ENCODE assay signal across 8 cellular contexts in the genomic region with DNA sequence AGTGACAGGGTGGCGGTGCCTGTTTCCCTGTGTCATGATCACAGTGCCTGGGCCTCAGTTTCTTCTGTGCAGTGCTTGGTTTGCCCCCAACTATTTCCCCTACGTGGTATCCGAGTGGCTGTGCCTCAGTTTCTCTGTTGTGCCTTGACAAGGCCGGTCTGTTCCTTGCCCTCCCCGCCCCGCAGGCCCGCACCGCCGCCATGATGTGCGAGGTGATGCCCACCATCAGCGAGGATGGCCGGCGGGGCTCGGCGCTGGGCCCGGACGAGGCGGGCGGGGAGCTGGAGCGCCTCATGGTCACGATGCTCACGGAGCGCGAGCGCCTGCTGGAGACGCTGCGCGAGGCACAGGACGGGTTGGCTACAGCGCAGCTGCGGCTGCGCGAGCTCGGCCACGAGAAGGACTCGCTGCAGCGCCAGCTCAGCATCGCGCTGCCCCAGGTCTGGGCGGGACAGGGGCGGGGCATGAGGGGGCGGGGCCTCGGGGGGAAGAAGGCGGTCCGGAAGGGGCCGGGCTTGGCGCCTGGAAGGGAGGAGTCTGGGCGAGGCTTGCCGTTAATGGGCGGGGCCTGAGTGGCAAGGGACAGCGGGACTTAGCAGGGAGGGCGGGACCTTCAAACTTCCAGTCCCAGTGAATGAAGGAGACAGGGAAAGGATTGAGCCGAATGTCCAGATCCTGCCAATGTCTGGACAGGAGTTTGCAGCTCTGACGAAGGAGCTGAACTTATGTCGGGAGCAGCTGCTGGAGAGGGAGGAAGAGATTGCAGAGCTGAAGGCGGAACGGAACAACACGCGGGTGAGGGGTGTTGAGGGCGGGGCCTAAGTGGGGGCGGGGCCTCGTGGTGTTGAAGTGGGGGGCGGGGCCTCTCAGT. TPM values are rescaled to one million over a fixed set of nuclear protein-coding genes. Genes with fewer than 3 reads are reported as not detected.
A peak's percentile ranks its signal among the peaks of the same experiment; 100 is the strongest.
DNase-seq lines count a peak whose midpoint lies in the region; ATAC-seq, FAIRE-seq and TF ChIP-seq lines count a peak whose summit lies in the region.

No MANE protein-coding gene starts in this region.

- peak; percentile 68 for TF ChIP-seq RAD21 in HepG2 (CRISPR knock-in tag; IDR thresholded peaks at IDR 0.05)

- peak; percentile 81 for FAIRE-seq in HepG2 (lab: Jason Lieb, UNC)

- H3K36me3 ChIP-seq in BLaER1: peaks cover 21% of the 10 kb centered on the region
- H3K36me3 ChIP-seq in HepG2 (replicated peaks in 1 of 2; ENCODE audit: control insufficient read depth in 1 of 2, insufficient read depth in 2 of 2, low read length in 2 of 2): no peaks in the 10 kb centered on the region; a peak in 1 of 5 replicates

- H3K4me3 ChIP-seq in BLaER1 (peak overlapping the region; percentile 62), coronary artery (peak overlapping the region; percentile 57), HepG2 (replicated peaks in 1 of 3; ENCODE audit: insufficient read depth in 1 of 3, low read depth in 2 of 3, low read length in 3 of 3) (peak overlapping the region; percentile 49 to 75 (median 58))

- no peaks in the 10 kb centered on the region for H3K27me3 ChIP-seq in BLaER1
- H3K27me3 ChIP-seq in HepG2 (ENCODE audit: control insufficient read depth in 1 of 2, insufficient read depth in 2 of 2, low read length in 2 of 2): no peaks in the 10 kb centered on the region

- in situ Hi-C loops in HepG2 (cut with HindIII; ENCODE audit: extremely low pct_ligation_motif_present, low pct_unique_long_range_greater_than_20kb): no loop called here

- H4K20me1 ChIP-seq in BLaER1 (no peaks in the 10 kb centered on the region), HepG2 (ENCODE audit: insufficient read depth, low read length) (no peaks in the 10 kb centered on the region)

- CTCF ChIA-PET in HepG2 (lab: Yijun Ruan, JAX; ENCODE audit: low intra/inter-chr PET ratio, low total read pairs): no interaction called here

- BruUV-seq in HepG2 (replicated peaks; lab: Mats Ljungman, UMichigan): no TSS peak

- 9% methylated on average over 27 of the region's 63 CpGs for WGBS in HepG2 (ENCODE audit: low lambda C conversion rate)

- H2AFZ ChIP-seq in HepG2 (ENCODE audit: low read length): peak overlapping the region; percentile 99

- peak overlapping the region; percentile 83 for H3K27ac Mint-ChIP-seq in activated CD4-positive, alpha-beta T cell treated with anti-CD3 and anti-CD28 coated beads, Interleukin-2, amount 10 ng/mL, durations not matched to agents 24 days and 14 days

- peak; percentile 17 to 80; a peak in 3 of 4 replicates for TF ChIP-seq POLR2A in HepG2 (IDR thresholded peaks at IDR 0.05; ENCODE audit: insufficient read depth in 1 of 2, low read depth in 2 of 2, low read length in 2 of 2)

- peak; percentile 81 for ATAC-seq in GM19324 (IDR thresholded peaks at IDR 0.05; ENCODE audit: low FRiP score, unreplicated experiment)
- peak; percentile 74 for ATAC-seq in HG03457 (IDR thresholded peaks at IDR 0.05; ENCODE audit: unreplicated experiment)
- ATAC-seq in HepG2: peak; percentile 92

- peak; percentile 86 to 97 for DNase-seq in NCI-H526 (lab: John Stamatoyannopoulos, UW)
- peak; percentile 98 for DNase-seq in activated CD4-positive, alpha-beta T cell treated with anti-CD3 and anti-CD28 coated beads, Interleukin-2, amount 10 ng/mL, durations not matched to agents 24 days and 14 days
- DNase-seq in coronary artery (ENCODE audit: low spot score): peak; percentile 98
- peak; percentile 93 for DNase-seq in HepG2 (ENCODE audit: low spot score)
- peak; percentile 94 for DNase-seq in stimulated activated CD4-positive, alpha-beta T cell treated with anti-CD3 and anti-CD28 coated beads, Interleukin-2, amount 100 ng/mL, for 48 hours

- no peaks in the 10 kb centered on the region for H3K79me2 ChIP-seq in HepG2 (ENCODE audit: insufficient read depth, low read length)

- no peaks in the 10 kb centered on the region for H3K9me3 Mint-ChIP-seq in activated CD4-positive, alpha-beta T cell treated with anti-CD3 and anti-CD28 coated beads, Interleukin-2, amount 10 ng/mL, durations not matched to agents 24 days and 14 days

- peak overlapping the region; percentile 85 for H3K4me2 ChIP-seq in BLaER1
- peak overlapping the region; percentile 99 for H3K4me2 ChIP-seq in HepG2 (ENCODE audit: low read depth, low read length)

- H3K36me3 Mint-ChIP-seq in activated CD4-positive, alpha-beta T cell treated with anti-CD3 and anti-CD28 coated beads, Interleukin-2, amount 10 ng/mL, durations not matched to agents 24 days and 14 days (ENCODE audit: low read depth): no peaks in the 10 kb centered on the region

- H3K9me3 ChIP-seq in BLaER1 (peaks cover 12% of the 10 kb centered on the region), HepG2 (ENCODE audit: low read length) (no peaks in the 10 kb centered on the region)

- peaks cover 8% of the 10 kb centered on the region for H3K4me1 Mint-ChIP-seq in activated CD4-positive, alpha-beta T cell treated with anti-CD3 and anti-CD28 coated beads, Interleukin-2, amount 10 ng/mL, durations not matched to agents 24 days and 14 days

- H3K27ac ChIP-seq in BLaER1 (0 out of 2 replicates have a peak overlapping the region, but pooled peaks have one; percentile 44), coronary artery (peak overlapping the region; percentile 23 to 74), HepG2 (ENCODE audit: extremely low read length, insufficient read depth, low read length) (peak overlapping the region; percentile 72)

- H3K4me3 Mint-ChIP-seq in activated CD4-positive, alpha-beta T cell treated with anti-CD3 and anti-CD28 coated beads, Interleukin-2, amount 10 ng/mL, durations not matched to agents 24 days and 14 days: peak overlapping the region; percentile 84

- peaks cover 21% of the 10 kb centered on the region for H3K4me1 ChIP-seq in BLaER1
- H3K4me1 ChIP-seq in HepG2 (ENCODE audit: insufficient read depth, low read length): peaks cover 49% of the 10 kb centered on the region

- peak overlapping the region; percentile 53; the same call in 1 of the 2 replicates for H3K9ac ChIP-seq in BLaER1
- H3K9ac ChIP-seq in HepG2 (ENCODE audit: insufficient read depth, low read depth, low read length): peak overlapping the region; percentile 44

- 0 out of 4 replicates have a peak, but pooled peaks of 1 of the 2 experiments have one; percentile 4 for TF ChIP-seq EP300 in HepG2 (IDR thresholded peaks at IDR 0.05; ENCODE audit: low read depth in 2 of 2, low read length in 2 of 2)
- TF ChIP-seq EP300 in HepG2 (CRISPR knock-in tag; IDR thresholded peaks at IDR 0.05; ENCODE audit: borderline replicate concordance): peak; percentile 79

- no peak for TF ChIP-seq CTCF in coronary artery (IDR thresholded peaks at IDR 0.05)
- TF ChIP-seq CTCF in HepG2 (CRISPR knock-in tag; IDR thresholded peaks at IDR 0.05): peak; percentile 65

- peaks cover 6% of the 10 kb centered on the region for H3K27me3 Mint-ChIP-seq in activated CD4-positive, alpha-beta T cell treated with anti-CD3 and anti-CD28 coated beads, Interleukin-2, amount 10 ng/mL, durations not matched to agents 24 days and 14 days

- POLR2A ChIA-PET in HepG2 (lab: Yijun Ruan, JAX): interaction anchor here (0.6 to 1.9 kb wide), 15 partner anchors 10 to 419 kb away, joined by 3 to 21 read pairs (median 4); partner anchors contain the start of genes GYS1, HRC, LIN7B and RUVBL2

- intact Hi-C loops in activated CD4-positive, alpha-beta T cell treated with anti-CD3 and anti-CD28 coated beads, Interleukin-2, amount 10 ng/mL, durations not matched to agents 24 days and 14 days (cut with micrococcal nuclease): loop anchor here (1.0 kb wide), 1 partner anchor 9 kb away; the partner anchor contains the start of genes C19orf73 and PPFIA3
- intact Hi-C loops in HepG2 (cut with micrococcal nuclease; ENCODE audit: unreplicated experiment): loop anchor here (5.0 kb wide), 1 partner anchor 69 kb away; no protein-coding TSS in a partner anchor

RNA-seq across cellular contexts. Expression of gene PPFIA3, which starts 8.6 kb away (rescaled TPM):
- 4.5 and 5.0 TPM in 2 replicates for total RNA-seq in activated CD4-positive, alpha-beta T cell treated with anti-CD3 and anti-CD28 coated beads, Interleukin-2, amount 10 ng/mL, durations not matched to agents 24 days and 14 days
- 6.3 and 8.6 TPM in 2 replicates for total RNA-seq in HepG2 (2016; rRNA removed; fragmentation: Illumina TruSeq; extraction: Trizol)
- total RNA-seq in HepG2 (2016; cell fraction: cytosol; rRNA removed; fragmentation: Illumina TruSeq; extraction: Trizol; ENCODE audit: low read depth): 1.9 and 2.7 TPM in 2 replicates
- total RNA-seq in HepG2 (2016; cell fraction: insoluble cytoplasmic fraction; rRNA removed; fragmentation: Illumina TruSeq; extraction: Trizol): 6.5 and 8.9 TPM in 2 replicates
- total RNA-seq in HepG2 (2016; cell fraction: membrane; rRNA removed; fragmentation: Illumina TruSeq; extraction: Trizol): 4.5 and 5.6 TPM in 2 replicates
- 8.1 and 9.0 TPM in 2 replicates for total RNA-seq in HepG2 (2016; cell fraction: nucleus; rRNA removed; fragmentation: Illumina TruSeq; extraction: Trizol)
- polyA plus RNA-seq in HepG2 (2011; rRNA removed): 6.7 and 8.9 TPM in 2 replicates
- 6.0 and 7.5 TPM in 2 replicates for polyA plus RNA-seq in HepG2 (2011; cell fraction: cytosol; rRNA removed)
- 37.0 and 50.3 TPM in 2 replicates for polyA plus RNA-seq in HepG2 (2011; cell fraction: nucleus; rRNA removed)
- 9.4 and 9.5 TPM in 2 replicates for polyA plus RNA-seq in HepG2 (2012)
- polyA plus RNA-seq in HepG2 (2016; cell fraction: cytosol; fragmentation: Illumina TruSeq; extraction: Trizol; ENCODE audit: low read depth): 1.9 and 2.8 TPM in 2 replicates
- 6.2 and 6.5 TPM in 2 replicates for polyA plus RNA-seq in HepG2 (2016; cell fraction: insoluble cytoplasmic fraction; fragmentation: Illumina TruSeq; extraction: Trizol; ENCODE audit: low read depth)
- 3.3 and 4.2 TPM in 2 replicates for polyA plus RNA-seq in HepG2 (2016; cell fraction: membrane; fragmentation: Illumina TruSeq; extraction: Trizol; ENCODE audit: low read depth)
- 21.5 and 24.1 TPM in 2 replicates for polyA plus RNA-seq in HepG2 (2016; cell fraction: nucleus; fragmentation: Illumina TruSeq; extraction: Trizol; ENCODE audit: insufficient read depth, low read depth)
- polyA minus RNA-seq in HepG2 (2011; rRNA and poly(A)+ RNA removed; ENCODE audit: low replicate concordance): 8.5 and 15.8 TPM in 2 replicates
- polyA minus RNA-seq in HepG2 (2011; cell fraction: cytosol; rRNA and poly(A)+ RNA removed): 4.9 and 5.9 TPM in 2 replicates
- polyA minus RNA-seq in HepG2 (2011; cell fraction: nucleus; rRNA and poly(A)+ RNA removed): 13.8 and 16.6 TPM in 2 replicates

RNA-seq across cellular contexts. Expression of gene C19orf73, which starts 9.0 kb away (rescaled TPM):
- total RNA-seq in activated CD4-positive, alpha-beta T cell treated with anti-CD3 and anti-CD28 coated beads, Interleukin-2, amount 10 ng/mL, durations not matched to agents 24 days and 14 days: 2.0 and 2.5 TPM in 2 replicates
- 0.80 and 1.4 TPM in 2 replicates for total RNA-seq in HepG2 (2016; rRNA removed; fragmentation: Illumina TruSeq; extraction: Trizol)
- 1.6 and 3.1 TPM in 2 replicates for total RNA-seq in HepG2 (2016; cell fraction: cytosol; rRNA removed; fragmentation: Illumina TruSeq; extraction: Trizol; ENCODE audit: low read depth)
- total RNA-seq in HepG2 (2016; cell fraction: insoluble cytoplasmic fraction; rRNA removed; fragmentation: Illumina TruSeq; extraction: Trizol): 1.6 and 1.9 TPM in 2 replicates
- 2.1 and 2.4 TPM in 2 replicates for total RNA-seq in HepG2 (2016; cell fraction: membrane; rRNA removed; fragmentation: Illumina TruSeq; extraction: Trizol)
- 0.59 and 0.94 TPM in 2 replicates for total RNA-seq in HepG2 (2016; cell fraction: nucleus; rRNA removed; fragmentation: Illumina TruSeq; extraction: Trizol)
- polyA plus RNA-seq in HepG2 (2011; rRNA removed): 1.5 and 3.0 TPM in 2 replicates
- polyA plus RNA-seq in HepG2 (2011; cell fraction: cytosol; rRNA removed): 2.6 TPM in 2 replicates
- 3.8 and 4.8 TPM in 2 replicates for polyA plus RNA-seq in HepG2 (2011; cell fraction: nucleus; rRNA removed)
- polyA plus RNA-seq in HepG2 (2012): 1.1 and 1.9 TPM in 2 replicates
- polyA plus RNA-seq in HepG2 (2016; cell fraction: cytosol; fragmentation: Illumina TruSeq; extraction: Trizol; ENCODE audit: low read depth): 2.0 and 2.7 TPM in 2 replicates
- polyA plus RNA-seq in HepG2 (2016; cell fraction: insoluble cytoplasmic fraction; fragmentation: Illumina TruSeq; extraction: Trizol; ENCODE audit: low read depth): 1.6 and 2.2 TPM in 2 replicates
- polyA plus RNA-seq in HepG2 (2016; cell fraction: membrane; fragmentation: Illumina TruSeq; extraction: Trizol; ENCODE audit: low read depth): 1.5 and 1.6 TPM in 2 replicates
- 0.74 TPM in 1 of 2 replicates, not detected in the other for polyA plus RNA-seq in HepG2 (2016; cell fraction: nucleus; fragmentation: Illumina TruSeq; extraction: Trizol; ENCODE audit: insufficient read depth, low read depth)
- 1.3 TPM in 2 replicates for polyA minus RNA-seq in HepG2 (2011; rRNA and poly(A)+ RNA removed; ENCODE audit: low replicate concordance)
- 0.89 and 1.2 TPM in 2 replicates for polyA minus RNA-seq in HepG2 (2011; cell fraction: cytosol; rRNA and poly(A)+ RNA removed)
- polyA minus RNA-seq in HepG2 (2011; cell fraction: nucleus; rRNA and poly(A)+ RNA removed): 1.8 and 3.0 TPM in 2 replicates

RNA-seq across cellular contexts. Expression of gene LIN7B, which starts 13.7 kb away (rescaled TPM):
- 5.4 and 6.0 TPM in 2 replicates for total RNA-seq in activated CD4-positive, alpha-beta T cell treated with anti-CD3 and anti-CD28 coated beads, Interleukin-2, amount 10 ng/mL, durations not matched to agents 24 days and 14 days
- 3.5 and 5.3 TPM in 2 replicates for total RNA-seq in HepG2 (2016; rRNA removed; fragmentation: Illumina TruSeq; extraction: Trizol)
- total RNA-seq in HepG2 (2016; cell fraction: cytosol; rRNA removed; fragmentation: Illumina TruSeq; extraction: Trizol; ENCODE audit: low read depth): 5.6 and 7.0 TPM in 2 replicates
- total RNA-seq in HepG2 (2016; cell fraction: insoluble cytoplasmic fraction; rRNA removed; fragmentation: Illumina TruSeq; extraction: Trizol): 2.9 and 5.2 TPM in 2 replicates
- total RNA-seq in HepG2 (2016; cell fraction: membrane; rRNA removed; fragmentation: Illumina TruSeq; extraction: Trizol): 6.4 and 6.9 TPM in 2 replicates
- total RNA-seq in HepG2 (2016; cell fraction: nucleus; rRNA removed; fragmentation: Illumina TruSeq; extraction: Trizol): 3.4 and 4.1 TPM in 2 replicates
- polyA plus RNA-seq in HepG2 (2011; rRNA removed): 7.6 and 8.6 TPM in 2 replicates
- 5.0 and 9.3 TPM in 2 replicates for polyA plus RNA-seq in HepG2 (2011; cell fraction: cytosol; rRNA removed)
- polyA plus RNA-seq in HepG2 (2011; cell fraction: nucleus; rRNA removed): 15.9 and 17.9 TPM in 2 replicates
- 3.9 and 4.2 TPM in 2 replicates for polyA plus RNA-seq in HepG2 (2012)
- polyA plus RNA-seq in HepG2 (2016; cell fraction: cytosol; fragmentation: Illumina TruSeq; extraction: Trizol; ENCODE audit: low read depth): 4.7 and 5.8 TPM in 2 replicates
- 3.3 and 3.7 TPM in 2 replicates for polyA plus RNA-seq in HepG2 (2016; cell fraction: insoluble cytoplasmic fraction; fragmentation: Illumina TruSeq; extraction: Trizol; ENCODE audit: low read depth)
- polyA plus RNA-seq in HepG2 (2016; cell fraction: membrane; fragmentation: Illumina TruSeq; extraction: Trizol; ENCODE audit: low read depth): 2.7 and 6.8 TPM in 2 replicates
- 8.3 and 9.6 TPM in 2 replicates for polyA plus RNA-seq in HepG2 (2016; cell fraction: nucleus; fragmentation: Illumina TruSeq; extraction: Trizol; ENCODE audit: insufficient read depth, low read depth)
- 3.8 and 4.0 TPM in 2 replicates for polyA minus RNA-seq in HepG2 (2011; rRNA and poly(A)+ RNA removed; ENCODE audit: low replicate concordance)
- polyA minus RNA-seq in HepG2 (2011; cell fraction: cytosol; rRNA and poly(A)+ RNA removed): 0.88 and 1.7 TPM in 2 replicates
- 4.9 and 8.3 TPM in 2 replicates for polyA minus RNA-seq in HepG2 (2011; cell fraction: nucleus; rRNA and poly(A)+ RNA removed)

RNA-seq across cellular contexts. Expression of gene HRC, which starts 27.3 kb away (rescaled TPM):
- total RNA-seq in activated CD4-positive, alpha-beta T cell treated with anti-CD3 and anti-CD28 coated beads, Interleukin-2, amount 10 ng/mL, durations not matched to agents 24 days and 14 days: not detected in 2 replicates
- 1.5 and 3.6 TPM in 2 replicates for total RNA-seq in HepG2 (2016; rRNA removed; fragmentation: Illumina TruSeq; extraction: Trizol)
- total RNA-seq in HepG2 (2016; cell fraction: cytosol; rRNA removed; fragmentation: Illumina TruSeq; extraction: Trizol; ENCODE audit: low read depth): 0.18 and 0.20 TPM in 2 replicates
- 1.0 and 4.4 TPM in 2 replicates for total RNA-seq in HepG2 (2016; cell fraction: insoluble cytoplasmic fraction; rRNA removed; fragmentation: Illumina TruSeq; extraction: Trizol)
- 0.24 and 0.46 TPM in 2 replicates for total RNA-seq in HepG2 (2016; cell fraction: membrane; rRNA removed; fragmentation: Illumina TruSeq; extraction: Trizol)
- total RNA-seq in HepG2 (2016; cell fraction: nucleus; rRNA removed; fragmentation: Illumina TruSeq; extraction: Trizol): 2.5 and 3.4 TPM in 2 replicates
- 15.4 and 26.4 TPM in 2 replicates for polyA plus RNA-seq in HepG2 (2011; rRNA removed)
- polyA plus RNA-seq in HepG2 (2011; cell fraction: cytosol; rRNA removed): 13.5 and 21.9 TPM in 2 replicates
- 13.0 and 19.9 TPM in 2 replicates for polyA plus RNA-seq in HepG2 (2011; cell fraction: nucleus; rRNA removed)
- 17.7 and 25.6 TPM in 2 replicates for polyA plus RNA-seq in HepG2 (2012)
- 0.20 and 0.45 TPM in 2 replicates for polyA plus RNA-seq in HepG2 (2016; cell fraction: cytosol; fragmentation: Illumina TruSeq; extraction: Trizol; ENCODE audit: low read depth)
- 1.3 and 2.6 TPM in 2 replicates for polyA plus RNA-seq in HepG2 (2016; cell fraction: insoluble cytoplasmic fraction; fragmentation: Illumina TruSeq; extraction: Trizol; ENCODE audit: low read depth)
- 0.15 and 0.74 TPM in 2 replicates for polyA plus RNA-seq in HepG2 (2016; cell fraction: membrane; fragmentation: Illumina TruSeq; extraction: Trizol; ENCODE audit: low read depth)
- 7.3 and 9.2 TPM in 2 replicates for polyA plus RNA-seq in HepG2 (2016; cell fraction: nucleus; fragmentation: Illumina TruSeq; extraction: Trizol; ENCODE audit: insufficient read depth, low read depth)
- 0.28 and 5.1 TPM in 2 replicates for polyA minus RNA-seq in HepG2 (2011; rRNA and poly(A)+ RNA removed; ENCODE audit: low replicate concordance)
- polyA minus RNA-seq in HepG2 (2011; cell fraction: cytosol; rRNA and poly(A)+ RNA removed): 3.9 and 8.6 TPM in 2 replicates
- 2.2 and 4.6 TPM in 2 replicates for polyA minus RNA-seq in HepG2 (2011; cell fraction: nucleus; rRNA and poly(A)+ RNA removed)

RNA-seq across cellular contexts. Expression of gene TRPM4, which starts 29.7 kb away (rescaled TPM):
- 1.4 and 1.8 TPM in 2 replicates for total RNA-seq in activated CD4-positive, alpha-beta T cell treated with anti-CD3 and anti-CD28 coated beads, Interleukin-2, amount 10 ng/mL, durations not matched to agents 24 days and 14 days
- total RNA-seq in HepG2 (2016; rRNA removed; fragmentation: Illumina TruSeq; extraction: Trizol): 1.7 and 1.9 TPM in 2 replicates
- total RNA-seq in HepG2 (2016; cell fraction: cytosol; rRNA removed; fragmentation: Illumina TruSeq; extraction: Trizol; ENCODE audit: low read depth): 0.91 and 1.1 TPM in 2 replicates
- total RNA-seq in HepG2 (2016; cell fraction: insoluble cytoplasmic fraction; rRNA removed; fragmentation: Illumina TruSeq; extraction: Trizol): 1.2 and 1.5 TPM in 2 replicates
- 1.2 and 1.6 TPM in 2 replicates for total RNA-seq in HepG2 (2016; cell fraction: membrane; rRNA removed; fragmentation: Illumina TruSeq; extraction: Trizol)
- 3.3 and 3.9 TPM in 2 replicates for total RNA-seq in HepG2 (2016; cell fraction: nucleus; rRNA removed; fragmentation: Illumina TruSeq; extraction: Trizol)
- polyA plus RNA-seq in HepG2 (2011; rRNA removed): 4.3 and 6.3 TPM in 2 replicates
- polyA plus RNA-seq in HepG2 (2011; cell fraction: cytosol; rRNA removed): 3.2 and 3.5 TPM in 2 replicates
- 27.5 and 33.2 TPM in 2 replicates for polyA plus RNA-seq in HepG2 (2011; cell fraction: nucleus; rRNA removed)
- 6.3 and 7.5 TPM in 2 replicates for polyA plus RNA-seq in HepG2 (2012)
- 0.50 and 0.69 TPM in 2 replicates for polyA plus RNA-seq in HepG2 (2016; cell fraction: cytosol; fragmentation: Illumina TruSeq; extraction: Trizol; ENCODE audit: low read depth)
- polyA plus RNA-seq in HepG2 (2016; cell fraction: insoluble cytoplasmic fraction; fragmentation: Illumina TruSeq; extraction: Trizol; ENCODE audit: low read depth): 0.73 and 1.3 TPM in 2 replicates
- 1.1 TPM in 2 replicates for polyA plus RNA-seq in HepG2 (2016; cell fraction: membrane; fragmentation: Illumina TruSeq; extraction: Trizol; ENCODE audit: low read depth)
- 6.3 and 6.9 TPM in 2 replicates for polyA plus RNA-seq in HepG2 (2016; cell fraction: nucleus; fragmentation: Illumina TruSeq; extraction: Trizol; ENCODE audit: insufficient read depth, low read depth)
- polyA minus RNA-seq in HepG2 (2011; rRNA and poly(A)+ RNA removed; ENCODE audit: low replicate concordance): 4.8 and 7.6 TPM in 2 replicates
- polyA minus RNA-seq in HepG2 (2011; cell fraction: cytosol; rRNA and poly(A)+ RNA removed): 1.8 and 3.2 TPM in 2 replicates
- 5.5 and 6.3 TPM in 2 replicates for polyA minus RNA-seq in HepG2 (2011; cell fraction: nucleus; rRNA and poly(A)+ RNA removed)

Comparison
In these comparisons a context has a peak if more than half of its experiments do, and no peak if none do; other contexts are left out.
1. Peak in every context shown above with its lines: DNase-seq, ATAC-seq, H3K4me3 ChIP-seq and H3K27ac ChIP-seq.